In genomic region chr13:73677041-73677589, GRCh38 we compare ENCODE assay signal across 10 cellular contexts.
DNase-seq lines count a peak whose midpoint lies in the region; ATAC-seq, FAIRE-seq and TF ChIP-seq lines count a peak whose summit lies in the region.
"Had no signal": no experiment of that assay in that cellular context is flagged by ENCODE, and none has a peak within 500 bp of the region (broad histone marks: within the 10 kb centered on the region; RNA-seq: fewer than 3 reads in every experiment).

No MANE protein-coding gene starts in this region.

- FAIRE-seq in H54 (lab: Jason Lieb, UNC): peak; percentile 30

- TF ChIP-seq POLR2A in H54 (IDR thresholded peaks at IDR 0.05; ENCODE audit: low read depth, low read length): no peak

- H3K4me3 ChIP-seq in fibroblast of the aortic adventitia (ENCODE audit: low read depth, low read length): no peak overlapping the region
- H3K4me3 ChIP-seq: gastroesophageal sphincter, lung had no signal

- H3K9me3 Mint-ChIP-seq in type B pancreatic cell: no peaks in the 10 kb centered on the region

- ATAC-seq in HG03571 (IDR thresholded peaks at IDR 0.05; ENCODE audit: unreplicated experiment): no peak
- ATAC-seq in GM19452 (IDR thresholded peaks at IDR 0.05; ENCODE audit: unreplicated experiment): no peak
- ATAC-seq: gastroesophageal sphincter had no signal

- TF ChIP-seq CTCF in fibroblast of the aortic adventitia (IDR thresholded peaks at IDR 0.05; ENCODE audit: insufficient read depth, low read length): no peak
- TF ChIP-seq CTCF in type B pancreatic cell (conservative IDR thresholded peaks at IDR 0.05): no peak

- peaks cover 9% of the 10 kb centered on the region for H3K36me3 Mint-ChIP-seq in type B pancreatic cell

- peak overlapping the region; percentile 22 for H3K4me3 Mint-ChIP-seq in type B pancreatic cell

- H3K4me1 Mint-ChIP-seq in type B pancreatic cell (ENCODE audit: unreplicated experiment): peaks cover 19% of the 10 kb centered on the region

- no peaks in the 10 kb centered on the region for H3K27me3 Mint-ChIP-seq in type B pancreatic cell

- peak overlapping the region; percentile 84 for H3K27ac Mint-ChIP-seq in type B pancreatic cell

- DNase-seq in H54 (ENCODE audit: insufficient read length, low spot score) (no peak), SKM-1 (lab: John Stamatoyannopoulos, UW; ENCODE audit: unreplicated experiment) (peak; percentile 45), fibroblast of the aortic adventitia (ENCODE audit: low read depth) (peak; percentile 16), type B pancreatic cell (ENCODE audit: extremely low spot score, unreplicated experiment) (no peak), NCI-H446 (lab: John Stamatoyannopoulos, UW) (no peak)
- DNase-seq: NCI-H82 had no signal

Comparison
In these comparisons a context has a peak if more than half of its experiments do, and no peak if none do; other contexts are left out.
1. DNase-seq: peak in SKM-1 (single experiment) and fibroblast of the aortic adventitia (single experiment); none in H54 (single experiment), type B pancreatic cell (single experiment) and NCI-H446 (0 of 2).